17 cellular contexts compared by ENCODE assay signal in the genomic region with DNA sequence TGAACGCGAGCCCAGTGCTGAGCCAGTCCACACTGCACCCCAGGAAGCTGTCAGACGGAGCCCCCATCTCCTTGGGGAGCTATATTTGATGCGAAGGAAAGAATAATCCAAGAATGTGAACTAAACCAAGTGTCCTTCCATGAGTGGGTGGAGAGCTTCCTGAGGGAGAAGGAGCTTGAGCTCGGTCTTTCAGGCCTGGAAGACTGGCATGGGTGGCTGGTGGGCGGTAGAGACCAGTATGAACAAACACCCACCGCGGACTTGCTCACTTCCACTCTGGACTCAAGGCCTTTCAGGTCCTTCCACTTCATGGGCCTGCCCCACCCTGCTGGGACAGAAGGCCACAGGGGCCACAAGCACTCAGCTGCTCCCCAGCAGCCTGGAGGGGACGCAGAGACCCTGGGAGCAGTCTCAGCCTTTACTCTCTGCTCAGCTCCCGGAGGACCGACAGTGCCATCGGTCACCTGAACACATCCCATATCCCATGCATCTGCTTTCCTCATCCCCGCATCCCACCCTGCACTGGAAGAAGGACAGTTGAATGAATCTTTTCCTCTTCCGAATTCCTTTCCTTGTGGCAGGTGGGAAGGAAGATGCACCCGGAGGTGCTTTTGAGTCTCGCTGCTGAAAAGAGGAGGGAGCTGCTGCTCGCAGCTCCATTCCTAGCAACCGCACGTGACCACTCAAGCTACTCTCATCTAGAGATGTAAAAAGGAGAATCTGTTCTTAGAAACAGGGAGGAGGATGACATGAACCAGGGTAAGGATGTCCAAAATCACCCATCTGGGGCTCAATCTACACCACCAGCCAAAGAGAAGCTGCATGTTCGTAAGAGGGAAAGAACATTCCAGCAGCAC.
DNase-seq lines count a peak whose midpoint lies in the region; ATAC-seq and TF ChIP-seq lines count a peak whose summit lies in the region.
"Had no signal": no experiment of that assay in that cellular context is flagged by ENCODE, and none has a peak within 500 bp of the region (broad histone marks: within the 10 kb centered on the region; RNA-seq: fewer than 3 reads in every experiment).

No MANE protein-coding gene starts in this region.

- no peak overlapping the region for H3K4me3 Mint-ChIP-seq in glutamatergic neuron (ENCODE audit: unreplicated experiment)
- peak overlapping the region; percentile 39 for H3K4me3 Mint-ChIP-seq in type B pancreatic cell
- no peak overlapping the region for H3K4me3 Mint-ChIP-seq in activated CD8-positive, alpha-beta T cell treated with anti-CD3 and anti-CD28 coated beads, Interleukin-2, amount 10 ng/mL, durations not matched to agents 7 days and 5 days

- no peak overlapping the region for H3K23ac ChIP-seq in neuronal stem cell (ENCODE audit: low read depth, low read length, poor library complexity)

- H3K4ac ChIP-seq in neuronal stem cell (ENCODE audit: low read length), result no peak overlapping the region

- peaks cover 9% of the 10 kb centered on the region for H3K9me3 Mint-ChIP-seq in glutamatergic neuron (ENCODE audit: unreplicated experiment)
- no peaks in the 10 kb centered on the region for H3K9me3 Mint-ChIP-seq in type B pancreatic cell
- no peaks in the 10 kb centered on the region for H3K9me3 Mint-ChIP-seq in activated CD8-positive, alpha-beta T cell treated with anti-CD3 and anti-CD28 coated beads, Interleukin-2, amount 10 ng/mL, durations not matched to agents 7 days and 5 days (ENCODE audit: insufficient read depth)

- DNase-seq in Right ventricle myocardium inferior (ENCODE audit: missing footprints), result peak; percentile 42
- no peak for DNase-seq in Right ventricle myocardium superior
- no peak for DNase-seq in glutamatergic neuron
- no peak for DNase-seq in neuronal stem cell (ENCODE audit: low spot score)
- DNase-seq in type B pancreatic cell (ENCODE audit: extremely low spot score, unreplicated experiment), result no peak
- no peak for DNase-seq in T-helper 1 cell
- DNase-seq in activated CD8-positive, alpha-beta T cell treated with anti-CD3 and anti-CD28 coated beads, Interleukin-2, amount 10 ng/mL, durations not matched to agents 7 days and 5 days, result no peak
- DNase-seq: MM.1S, NCI-H1105 treated with DMSO at 0.1 percent for 48 hours, NCI-H187 treated with DMSO at 0.1 percent for 48 hours, NCI-H2171 treated with DMSO at 0.1 percent for 48 hours, NCI-H510A, NCI-H82, Peyer's patch had no signal

- H3K27ac Mint-ChIP-seq in glutamatergic neuron (ENCODE audit: unreplicated experiment), result peak overlapping the region; percentile 67
- no peak overlapping the region for H3K27ac Mint-ChIP-seq in type B pancreatic cell
- H3K27ac Mint-ChIP-seq in activated CD8-positive, alpha-beta T cell treated with anti-CD3 and anti-CD28 coated beads, Interleukin-2, amount 10 ng/mL, durations not matched to agents 7 days and 5 days, result no peak overlapping the region

- no peak overlapping the region for H3K4me2 ChIP-seq in neuronal stem cell (ENCODE audit: insufficient read depth, low read length, poor library complexity, severe bottlenecking)

- H3K14ac ChIP-seq in neuronal stem cell (ENCODE audit: low read length), result no peak overlapping the region

- POLR2A ChIA-PET in activated CD8-positive, alpha-beta T cell treated with anti-CD3 and anti-CD28 coated beads, Interleukin-2, amount 10 ng/mL, durations not matched to agents 7 days and 5 days (lab: Charles Lee), result no interaction called here

- H2BK12ac ChIP-seq in neuronal stem cell (ENCODE audit: low read length), result no peak overlapping the region

- H3K18ac ChIP-seq in neuronal stem cell (ENCODE audit: low read length), result peak overlapping the region; percentile 86

- H2BK120ac ChIP-seq in neuronal stem cell (ENCODE audit: low read depth, low read length), result peak overlapping the region; percentile 92

- no CpG with 5 or more reads among the region's 20 CpGs for WGBS in neuronal stem cell (ENCODE audit: extremely low coverage in 2 of 2, insufficient read length in 2 of 2, insufficient replicate concordance in 1 of 2), 2 donors

- no peak overlapping the region for H4K91ac ChIP-seq in neuronal stem cell (ENCODE audit: low read depth, low read length, poor library complexity)

- peak overlapping the region; percentile 34 for H2BK15ac ChIP-seq in neuronal stem cell (ENCODE audit: low read length)

- no peaks in the 10 kb centered on the region for H3K79me1 ChIP-seq in neuronal stem cell (ENCODE audit: low read depth, low read length)

- no peak overlapping the region for H3K9ac ChIP-seq in neuronal stem cell (ENCODE audit: low read depth, low read length, poor library complexity)

- H2AK5ac ChIP-seq in neuronal stem cell (ENCODE audit: low read depth, low read length), result peak overlapping the region; percentile 87

- H3K4me3 ChIP-seq in neuronal stem cell (ENCODE audit: low read length in 2 of 2), result no peak overlapping the region
- H3K4me3 ChIP-seq: Peyer's patch had no signal

- H3K27me3 ChIP-seq in neuronal stem cell (ENCODE audit: control insufficient read depth in 3 of 3, insufficient read depth in 3 of 3, low read depth in 1 of 3, low read length in 3 of 3), result no peaks in the 10 kb centered on the region
- H3K27me3 ChIP-seq: Peyer's patch had no signal

- H3K27me3 Mint-ChIP-seq in glutamatergic neuron (ENCODE audit: unreplicated experiment), result peaks cover 4% of the 10 kb centered on the region
- no peaks in the 10 kb centered on the region for H3K27me3 Mint-ChIP-seq in type B pancreatic cell
- H3K27me3 Mint-ChIP-seq in activated CD8-positive, alpha-beta T cell treated with anti-CD3 and anti-CD28 coated beads, Interleukin-2, amount 10 ng/mL, durations not matched to agents 7 days and 5 days (ENCODE audit: low read depth), result peaks cover 5% of the 10 kb centered on the region

- H3K27ac ChIP-seq in neuronal stem cell (replicated peaks; ENCODE audit: low read length), result no peak overlapping the region
- H3K27ac ChIP-seq: 22Rv1, Peyer's patch had no signal

- intact Hi-C loops in Right ventricle myocardium inferior (cut with DNase I) (no loop called here), Right ventricle myocardium superior (cut with DNase I) (no loop called here)

- peaks cover 26% of the 10 kb centered on the region for H3K4me1 Mint-ChIP-seq in glutamatergic neuron (ENCODE audit: low read depth, unreplicated experiment)
- H3K4me1 Mint-ChIP-seq in type B pancreatic cell (ENCODE audit: unreplicated experiment), result peaks cover 8% of the 10 kb centered on the region
- no peaks in the 10 kb centered on the region for H3K4me1 Mint-ChIP-seq in activated CD8-positive, alpha-beta T cell treated with anti-CD3 and anti-CD28 coated beads, Interleukin-2, amount 10 ng/mL, durations not matched to agents 7 days and 5 days (ENCODE audit: low read depth)

- no peak overlapping the region for H2AFZ ChIP-seq in neuronal stem cell (ENCODE audit: low read length)

- no peak overlapping the region for H4K8ac ChIP-seq in neuronal stem cell (ENCODE audit: low read depth, low read length)

- no peaks in the 10 kb centered on the region for H3K9me3 ChIP-seq in neuronal stem cell (replicated peaks in 1 of 2; ENCODE audit: control insufficient read depth in 2 of 2, insufficient read depth in 1 of 2, low read depth in 1 of 2, low read length in 2 of 2)
- H3K9me3 ChIP-seq: BLaER1, Peyer's patch had no signal

- H3K36me3 ChIP-seq in neuronal stem cell (replicated peaks in 1 of 2; ENCODE audit: control insufficient read depth in 2 of 2, insufficient read depth in 2 of 2, low read length in 2 of 2), result peaks cover 0 to 46% of the 10 kb centered on the region in 2 donors
- H3K36me3 ChIP-seq: BLaER1, Peyer's patch had no signal

- ATAC-seq in Right ventricle myocardium inferior, result no peak
- ATAC-seq in Right ventricle myocardium superior (ENCODE audit: poor library complexity), result no peak
- ATAC-seq in activated CD8-positive, alpha-beta T cell treated with anti-CD3 and anti-CD28 coated beads, Interleukin-2, amount 10 ng/mL, durations not matched to agents 7 days and 5 days, result no peak
- no peak for ATAC-seq in HG03196 (IDR thresholded peaks at IDR 0.05; ENCODE audit: unreplicated experiment)

- peaks cover 8 to 10% of the 10 kb centered on the region in 2 donors for H3K4me1 ChIP-seq in neuronal stem cell (ENCODE audit: control insufficient read depth in 2 of 2, insufficient read depth in 1 of 2, low read depth in 1 of 2, low read length in 2 of 2)
- H3K4me1 ChIP-seq: BLaER1, Peyer's patch had no signal

- no peak for TF ChIP-seq CTCF in glutamatergic neuron (IDR thresholded peaks at IDR 0.05; ENCODE audit: partially characterized antibody, unreplicated experiment)
- TF ChIP-seq CTCF in type B pancreatic cell (conservative IDR thresholded peaks at IDR 0.05), result no peak

- H3K36me3 Mint-ChIP-seq in glutamatergic neuron (ENCODE audit: unreplicated experiment) (peaks cover 6% of the 10 kb centered on the region), type B pancreatic cell (peaks cover 5% of the 10 kb centered on the region)
- no peaks in the 10 kb centered on the region for H3K36me3 Mint-ChIP-seq in activated CD8-positive, alpha-beta T cell treated with anti-CD3 and anti-CD28 coated beads, Interleukin-2, amount 10 ng/mL, durations not matched to agents 7 days and 5 days (ENCODE audit: low read depth)

- H2BK5ac ChIP-seq in neuronal stem cell (ENCODE audit: low read length), result peak overlapping the region; percentile 84

- CTCF ChIA-PET in activated CD8-positive, alpha-beta T cell treated with anti-CD3 and anti-CD28 coated beads, Interleukin-2, amount 10 ng/mL, durations not matched to agents 7 days and 5 days (lab: Charles Lee), result no interaction called here
